Comparison of ENCODE assay signal across 8 cellular contexts in genomic region chr1:7770939-7771672, GRCh38. TPM values are rescaled to one million over a fixed set of nuclear protein-coding genes. Genes with fewer than 3 reads are reported as not detected.
DNase-seq lines count a peak whose midpoint lies in the region; ATAC-seq and TF ChIP-seq lines count a peak whose summit lies in the region.

TSS of gene VAMP3 (plus strand) at chr1:7771296. CDS start at chr1:7771384, 88 bp downstream.

- peak within 1 kb of the TSS; percentile 78 for H4K12ac ChIP-seq in trophoblast cell (ENCODE audit: low read depth, low read length)

- H3K36me3 ChIP-seq in DND-41 (ENCODE audit: insufficient read depth, low read length) (peaks cover 17% of the 10 kb centered on the region), trophoblast cell (ENCODE audit: control insufficient read depth in 1 of 2, insufficient read depth in 2 of 2, low read length in 2 of 2) (peaks cover 0 to 2% of the 10 kb centered on the region in 2 experiments), tibial nerve (peaks cover 0 to 33% (median 0%) of the 10 kb centered on the region in 3 donors)

- H2BK5ac ChIP-seq in trophoblast cell (ENCODE audit: low read depth, low read length, poor library complexity), result peak within 1 kb of the TSS; percentile 50

- no peak within 1 kb of the TSS for H2BK12ac ChIP-seq in trophoblast cell (ENCODE audit: low read length)

- H3K79me2 ChIP-seq in DND-41 (ENCODE audit: insufficient read depth, low read length) (peaks cover 31% of the 10 kb centered on the region), trophoblast cell (ENCODE audit: control insufficient read depth, insufficient read depth, low read length, poor library complexity) (peaks cover 7% of the 10 kb centered on the region)

- H3K4me1 Mint-ChIP-seq in activated naive CD8-positive, alpha-beta T cell treated with anti-CD3 and anti-CD28 coated beads, Interleukin-2, amount 10 ng/mL, durations not matched to agents 7 days and 5 days, result peaks cover 24% of the 10 kb centered on the region

- peaks cover 30% of the 10 kb centered on the region for H3K27me3 Mint-ChIP-seq in activated naive CD8-positive, alpha-beta T cell treated with anti-CD3 and anti-CD28 coated beads, Interleukin-2, amount 10 ng/mL, durations not matched to agents 7 days and 5 days

- peak within 1 kb of the TSS; percentile 90 for H3K14ac ChIP-seq in trophoblast cell (ENCODE audit: low read length)

- H3K4me3 ChIP-seq in DND-41 (ENCODE audit: low read depth in 1 of 2, low read length in 2 of 2) (peak within 1 kb of the TSS; percentile 84 to 87; a peak in 3 of 4 replicates), trophoblast cell (ENCODE audit: low read depth, low read length) (peak within 1 kb of the TSS; percentile 96), tibial nerve (peak within 1 kb of the TSS; percentile 50 to 98 (median 80))

- H3K27me3 ChIP-seq in DND-41 (ENCODE audit: insufficient read depth, low read length, poor library complexity) (no peaks in the 10 kb centered on the region), trophoblast cell (ENCODE audit: insufficient read depth, low read length) (no peaks in the 10 kb centered on the region), tibial nerve (no peaks in the 10 kb centered on the region)

- H3K18ac ChIP-seq in trophoblast cell (ENCODE audit: low read length), result peak within 1 kb of the TSS; percentile 81

- H3K4ac ChIP-seq in trophoblast cell (ENCODE audit: low read depth, low read length), result peak within 1 kb of the TSS; percentile 80

- H3K9ac ChIP-seq in DND-41 (ENCODE audit: low read depth, low read length), result peak within 1 kb of the TSS; percentile 90
- peak within 1 kb of the TSS; percentile 89 for H3K9ac ChIP-seq in trophoblast cell (ENCODE audit: low read length)

- H4K8ac ChIP-seq in trophoblast cell (ENCODE audit: low read depth, low read length), result peak within 1 kb of the TSS; percentile 93

- H3K9me3 Mint-ChIP-seq in activated naive CD8-positive, alpha-beta T cell treated with anti-CD3 and anti-CD28 coated beads, Interleukin-2, amount 10 ng/mL, durations not matched to agents 7 days and 5 days, result no peaks in the 10 kb centered on the region

- peak; percentile 75 for DNase-seq in DND-41
- DNase-seq in LoVo (ENCODE audit: low spot score), result peak; percentile 89
- peak; percentile 14 to 51 for DNase-seq in SW 1271 (lab: John Stamatoyannopoulos, UW)
- peak; percentile 91 for DNase-seq in activated naive CD8-positive, alpha-beta T cell treated with anti-CD3 and anti-CD28 coated beads, Interleukin-2, amount 10 ng/mL, durations not matched to agents 7 days and 5 days
- peak; percentile 93 for DNase-seq in Right ventricle myocardium superior
- peak; percentile 69 to 84 for DNase-seq in trophoblast cell
- DNase-seq in tibial nerve (ENCODE audit: low spot score in 2 of 2), result peak; percentile 82 to 87

- no peak within 1 kb of the TSS for H2AK5ac ChIP-seq in trophoblast cell (ENCODE audit: low read length)

- peak within 1 kb of the TSS; percentile 82 for H3K27ac Mint-ChIP-seq in activated naive CD8-positive, alpha-beta T cell treated with anti-CD3 and anti-CD28 coated beads, Interleukin-2, amount 10 ng/mL, durations not matched to agents 7 days and 5 days

- H3K4me3 Mint-ChIP-seq in activated naive CD8-positive, alpha-beta T cell treated with anti-CD3 and anti-CD28 coated beads, Interleukin-2, amount 10 ng/mL, durations not matched to agents 7 days and 5 days, result peak within 1 kb of the TSS; percentile 92

- peak; percentile 86 for ATAC-seq in DND-41 (ENCODE audit: insufficient read depth, low read depth)
- peak; percentile 82 for ATAC-seq in GM21737 (IDR thresholded peaks at IDR 0.05; ENCODE audit: unreplicated experiment)
- ATAC-seq in activated naive CD8-positive, alpha-beta T cell treated with anti-CD3 and anti-CD28 coated beads, Interleukin-2, amount 10 ng/mL, durations not matched to agents 7 days and 5 days (ENCODE audit: low read depth), result peak; percentile 86
- ATAC-seq in Right ventricle myocardium superior (ENCODE audit: poor library complexity), result peak; percentile 99

- H3K9me3 ChIP-seq in DND-41 (ENCODE audit: insufficient read depth, low read length, severe bottlenecking) (no peaks in the 10 kb centered on the region), trophoblast cell (ENCODE audit: insufficient read depth, low read depth, low read length) (peaks cover 1% of the 10 kb centered on the region), tibial nerve (no peaks in the 10 kb centered on the region)

- TF ChIP-seq POLR2A in tibial nerve (IDR thresholded peaks at IDR 0.05), result peak in 1 of 2 donors; percentile 80

- H3K4me1 ChIP-seq in DND-41 (ENCODE audit: insufficient read depth, low read length) (peaks cover 20% of the 10 kb centered on the region), trophoblast cell (ENCODE audit: control insufficient read depth in 1 of 2, insufficient read depth in 2 of 2, low read length in 2 of 2) (peaks cover 0 to 10% of the 10 kb centered on the region in 2 experiments), tibial nerve (peaks cover 3 to 35% (median 13%) of the 10 kb centered on the region in 4 donors)

- no CpG with 5 or more reads among the region's 87 CpGs for WGBS in trophoblast cell (ENCODE audit: extremely low coverage, insufficient coverage, insufficient read length)
- WGBS in tibial nerve, 2 donors, result 1% methylated on average over 35 to 41 of the region's 87 CpGs

- POLR2A ChIA-PET in activated naive CD8-positive, alpha-beta T cell treated with anti-CD3 and anti-CD28 coated beads, Interleukin-2, amount 10 ng/mL, durations not matched to agents 7 days and 5 days (lab: Charles Lee), result interaction anchor here (0.6 to 1.7 kb wide), 2 partner anchors 10 to 25 kb away, joined by 4 to 5 read pairs; no protein-coding TSS in a partner anchor

- intact Hi-C loops in Right ventricle myocardium superior (cut with DNase I), result no loop called here

- H4K91ac ChIP-seq in trophoblast cell (ENCODE audit: low read depth, low read length), result peak within 1 kb of the TSS; percentile 73

- H3K23ac ChIP-seq in trophoblast cell (ENCODE audit: low read length), result no peak within 1 kb of the TSS

- peak within 1 kb of the TSS; percentile 73 for H2BK120ac ChIP-seq in trophoblast cell (ENCODE audit: insufficient read depth, low read length, poor library complexity)

- TF ChIP-seq EP300 in tibial nerve (IDR thresholded peaks at IDR 0.05), result peak in 1 of 2 donors; percentile 89

- TF ChIP-seq CTCF in DND-41 (IDR thresholded peaks at IDR 0.05; ENCODE audit: borderline replicate concordance, extremely low read depth, low read length, poor library complexity, severe bottlenecking) (no peak), tibial nerve (IDR thresholded peaks at IDR 0.05) (peak in 1 of 5 experiments; percentile 18)

- peak within 1 kb of the TSS; percentile 79 for H3K4me2 ChIP-seq in DND-41 (ENCODE audit: insufficient read depth, low read length)
- peak within 1 kb of the TSS; percentile 95 for H3K4me2 ChIP-seq in trophoblast cell (ENCODE audit: low read length)

- peaks cover 2% of the 10 kb centered on the region; the same call in 1 of the 2 replicates for H4K20me1 ChIP-seq in DND-41 (ENCODE audit: insufficient read depth, low read length)

- H3K36me3 Mint-ChIP-seq in activated naive CD8-positive, alpha-beta T cell treated with anti-CD3 and anti-CD28 coated beads, Interleukin-2, amount 10 ng/mL, durations not matched to agents 7 days and 5 days, result peaks cover 15% of the 10 kb centered on the region

- peaks cover 8% of the 10 kb centered on the region for H3K79me1 ChIP-seq in trophoblast cell (ENCODE audit: low read length)

- peak within 1 kb of the TSS; percentile 99 for H2AFZ ChIP-seq in DND-41 (ENCODE audit: low read depth, low read length)
- H2AFZ ChIP-seq in trophoblast cell (ENCODE audit: insufficient read depth, low read length, poor library complexity), result peak within 1 kb of the TSS; percentile 91

- peak within 1 kb of the TSS; percentile 53 for H3K27ac ChIP-seq in DND-41 (ENCODE audit: low read length)
- peak within 1 kb of the TSS; percentile 73 for H3K27ac ChIP-seq in trophoblast cell (ENCODE audit: low read depth, low read length)
- H3K27ac ChIP-seq in tibial nerve, result peak within 1 kb of the TSS; percentile 91 to 96 (median 93)

RNA-seq across cellular contexts. Expression of gene VAMP3, which starts in this region (rescaled TPM):
- total RNA-seq in activated naive CD8-positive, alpha-beta T cell treated with anti-CD3 and anti-CD28 coated beads, Interleukin-2, amount 10 ng/mL, durations not matched to agents 7 days and 5 days, result 10 to 100 TPM; 44.7 to 51.3 TPM
- total RNA-seq in Right ventricle myocardium superior (60.3 TPM), tibial nerve (100 to 1,000 TPM in 2 of 4 donors, 10 to 100 TPM in 2; 86.1 to 147 (median 107) TPM)
- polyA plus RNA-seq in trophoblast cell (2013), result 103 and 104 TPM in 2 replicates

Comparison
In these comparisons a context has a peak if more than half of its experiments do, and no peak if none do; other contexts are left out.
1. Peak in every context shown above with its lines: DNase-seq, ATAC-seq, H3K4me3 ChIP-seq and H3K27ac ChIP-seq.
2. DNase-seq: peak in every context shown above with its lines; median percentile 93 in Right ventricle myocardium superior; 91 in activated naive CD8-positive, alpha-beta T cell treated with anti-CD3 and anti-CD28 coated beads, Interleukin-2, amount 10 ng/mL, durations not matched to agents 7 days and 5 days; 89 in LoVo; 84 in tibial nerve; 76 in trophoblast cell; 75 in DND-41; 32 in SW 1271.